9 cellular contexts compared by ENCODE assay signal in genomic region chr1:152869808-152870419, GRCh38. TPM values are rescaled to one million over a fixed set of nuclear protein-coding genes. Genes with fewer than 3 reads are reported as not detected.
A peak's percentile ranks its signal among the peaks of the same experiment; 100 is the strongest.
DNase-seq lines count a peak whose midpoint lies in the region; ATAC-seq and TF ChIP-seq lines count a peak whose summit lies in the region.
"Had no signal": no experiment of that assay in that cellular context is flagged by ENCODE, and none has a peak within 500 bp of the region (broad histone marks: within the 10 kb centered on the region; RNA-seq: fewer than 3 reads in every experiment).

No MANE protein-coding gene starts in this region.

- H3K4me1 ChIP-seq in SJCRH30, result no peaks in the 10 kb centered on the region
- H3K4me1 ChIP-seq in psoas muscle, result no peaks in the 10 kb centered on the region
- H3K4me1 ChIP-seq in vagina, result no peaks in the 10 kb centered on the region
- H3K4me1 ChIP-seq: BLaER1 had no signal

- H3K4me3 ChIP-seq in SJCRH30 (no peak overlapping the region), psoas muscle (no peak overlapping the region), vagina (no peak overlapping the region)
- H3K4me3 ChIP-seq: BLaER1 had no signal

- H3K4me1 Mint-ChIP-seq in glutamatergic neuron (ENCODE audit: low read depth, unreplicated experiment), result no peaks in the 10 kb centered on the region

- no peaks in the 10 kb centered on the region for H3K36me3 Mint-ChIP-seq in glutamatergic neuron (ENCODE audit: unreplicated experiment)

- H3K9me3 Mint-ChIP-seq in glutamatergic neuron (ENCODE audit: unreplicated experiment), result no peaks in the 10 kb centered on the region

- H3K9me3 ChIP-seq in SJCRH30 (replicated peaks) (no peaks in the 10 kb centered on the region), psoas muscle (no peaks in the 10 kb centered on the region), vagina (no peaks in the 10 kb centered on the region)
- H3K9me3 ChIP-seq: BLaER1 had no signal

- H3K27me3 Mint-ChIP-seq in glutamatergic neuron (ENCODE audit: unreplicated experiment), result peaks cover 2% of the 10 kb centered on the region

- TF ChIP-seq CTCF in glutamatergic neuron (IDR thresholded peaks at IDR 0.05; ENCODE audit: partially characterized antibody, unreplicated experiment) (peak; percentile 86), psoas muscle (IDR thresholded peaks at IDR 0.05) (peak; percentile 56), vagina (IDR thresholded peaks at IDR 0.05) (peak; percentile 36 to 44 (median 44))

- WGBS in psoas muscle, 3 donors, result 31 to 39% (median 34%) methylated on average over 9 of the region's 9 CpGs

- no peak overlapping the region for H3K4me3 Mint-ChIP-seq in glutamatergic neuron (ENCODE audit: unreplicated experiment)

- intact Hi-C loops in psoas muscle (cut with DNase I) (no loop called here), vagina (cut with DNase I) (no loop called here)

- H3K27me3 ChIP-seq in SJCRH30 (no peaks in the 10 kb centered on the region), psoas muscle (ENCODE audit: insufficient read depth in 3 of 3, low read length in 2 of 3) (no peaks in the 10 kb centered on the region), vagina (no peaks in the 10 kb centered on the region)
- H3K27me3 ChIP-seq: BLaER1 had no signal

- H3K36me3 ChIP-seq in SJCRH30 (no peaks in the 10 kb centered on the region), psoas muscle (ENCODE audit: insufficient read depth in 1 of 2, low read depth in 1 of 2) (no peaks in the 10 kb centered on the region), vagina (no peaks in the 10 kb centered on the region)
- H3K36me3 ChIP-seq: BLaER1 had no signal

- no peak for TF ChIP-seq POLR2A in vagina (IDR thresholded peaks at IDR 0.05)

- H3K27ac ChIP-seq in SJCRH30, result no peak overlapping the region
- H3K27ac ChIP-seq in psoas muscle, result no peak overlapping the region
- H3K27ac ChIP-seq in vagina, result no peak overlapping the region
- H3K27ac ChIP-seq: BLaER1 had no signal

- DNase-seq in NCI-H1436 (lab: John Stamatoyannopoulos, UW) (peak; percentile 67), NCI-H1436 treated with DMSO at 0.1 percent for 48 hours (lab: John Stamatoyannopoulos, UW) (no peak), LHCN-M2 (ENCODE audit: low read depth) (peak; percentile 50), SJCRH30 (peak; percentile 56 to 81), glutamatergic neuron (peak; percentile 75), psoas muscle (peak in 1 of 2 donors; percentile 35), vagina (ENCODE audit: extremely low spot score in 2 of 2) (no peak)
- peak in 3 of 4 experiments; percentile 7 to 10 (median 7) for DNase-seq in activated naive CD4-positive, alpha-beta T cell (lab: John Stamatoyannopoulos, UW)

- ATAC-seq in psoas muscle, result no peak

- no peak overlapping the region for H3K27ac Mint-ChIP-seq in glutamatergic neuron (ENCODE audit: unreplicated experiment)

RNA-seq across cellular contexts. Expression of gene SMCP, which starts 8.2 kb away (rescaled TPM):
- total RNA-seq in LHCN-M2 (2014; rRNA removed) (not detected in 2 replicates), glutamatergic neuron (ENCODE audit: unreplicated experiment) (not detected), psoas muscle (not detected), vagina (not detected)
- not detected for polyA plus RNA-seq in LHCN-M2 (2012)
- not detected in 2 replicates for total RNA-seq in SJCRH30 (2014; rRNA removed; shearing (Covaris generic))
- polyA plus RNA-seq in psoas muscle, result not detected

RNA-seq across cellular contexts. Expression of gene LCE7A, which starts 10.1 kb away (rescaled TPM):
- total RNA-seq in LHCN-M2 (2014; rRNA removed) (not detected in 2 replicates), glutamatergic neuron (ENCODE audit: unreplicated experiment) (not detected), psoas muscle (not detected), vagina (not detected)
- not detected for polyA plus RNA-seq in LHCN-M2 (2012)
- not detected in 2 replicates for total RNA-seq in SJCRH30 (2014; rRNA removed; shearing (Covaris generic))
- polyA plus RNA-seq in psoas muscle, result not detected

RNA-seq across cellular contexts. Expression of gene LCE6A, which starts 27.3 kb away (rescaled TPM):
- total RNA-seq in LHCN-M2 (2014; rRNA removed) (not detected in 2 replicates), glutamatergic neuron (ENCODE audit: unreplicated experiment) (not detected), psoas muscle (not detected), vagina (not detected)
- not detected for polyA plus RNA-seq in LHCN-M2 (2012)
- not detected in 2 replicates for total RNA-seq in SJCRH30 (2014; rRNA removed; shearing (Covaris generic))
- not detected for polyA plus RNA-seq in psoas muscle

RNA-seq across cellular contexts. Expression of gene IVL, which starts 38.4 kb away (rescaled TPM):
- total RNA-seq in LHCN-M2 (2014; rRNA removed) (not detected in 2 replicates), glutamatergic neuron (ENCODE audit: unreplicated experiment) (not detected), psoas muscle (not detected), vagina (169 TPM)
- polyA plus RNA-seq in LHCN-M2 (2012), result not detected
- total RNA-seq in SJCRH30 (2014; rRNA removed; shearing (Covaris generic)), result not detected in 2 replicates
- under 1 TPM in 1 of 3 donors, not detected in 2; 0.04 TPM for polyA plus RNA-seq in psoas muscle

RNA-seq across cellular contexts. Expression of gene LCE1A, which starts 42.6 kb away (rescaled TPM):
- total RNA-seq in LHCN-M2 (2014; rRNA removed), result not detected in 2 replicates
- polyA plus RNA-seq in LHCN-M2 (2012), result not detected
- not detected in 2 replicates for total RNA-seq in SJCRH30 (2014; rRNA removed; shearing (Covaris generic))
- total RNA-seq in glutamatergic neuron (ENCODE audit: unreplicated experiment), result not detected
- not detected for total RNA-seq in psoas muscle
- polyA plus RNA-seq in psoas muscle, result not detected
- not detected for total RNA-seq in vagina

Comparison
In these comparisons a context has a peak if more than half of its experiments do, and no peak if none do; other contexts are left out.
1. DNase-seq: peak in NCI-H1436 (single experiment), LHCN-M2 (single experiment), SJCRH30 (2 of 2), activated naive CD4-positive, alpha-beta T cell (3 of 4) and glutamatergic neuron (single experiment); none in NCI-H1436 treated with DMSO at 0.1 percent for 48 hours (single experiment) and vagina (0 of 2).
2. Peak in every context shown above with its lines, with median percentiles within 50 percentile points of each other: CTCF ChIP-seq.